Comparison of ENCODE assay signal across 8 cellular contexts in the genomic region with DNA sequence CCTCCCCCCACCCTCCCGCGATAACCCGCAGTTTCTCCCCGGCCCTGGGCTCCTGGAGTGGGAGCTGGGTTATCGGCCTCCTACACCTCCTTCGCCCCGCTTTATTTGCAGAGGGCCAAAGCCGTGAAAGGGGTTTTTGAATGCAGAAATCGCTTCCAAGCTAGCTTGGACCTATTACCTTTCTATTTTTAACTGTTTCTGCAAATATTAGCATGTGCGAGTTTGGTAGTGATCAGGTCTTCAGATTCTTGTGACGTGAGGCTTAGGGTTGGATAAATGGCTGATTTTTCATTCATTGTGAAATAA. TPM values are rescaled to one million over a fixed set of nuclear protein-coding genes. Genes with fewer than 3 reads are reported as not detected.
DNase-seq lines count a peak whose midpoint lies in the region; ATAC-seq lines count a peak whose summit lies in the region.

No MANE protein-coding gene starts in this region.

- H3K9me3 ChIP-seq in iPS-18c (ENCODE audit: control insufficient read depth, insufficient read depth, low read length): peaks cover 8% of the 10 kb centered on the region
- no peaks in the 10 kb centered on the region for H3K9me3 ChIP-seq in stomach smooth muscle (ENCODE audit: control insufficient read depth in 2 of 2, low read length in 2 of 2)

- peak overlapping the region; percentile 96 to 97 for H3K4me3 Mint-ChIP-seq in activated T-cell treated with anti-CD3 and anti-CD28 coated beads, Interleukin-2, amount 50 U/mL, for 72 hours

- DNase-seq in activated T-cell treated with anti-CD3 and anti-CD28 coated beads for 48 hours (ENCODE audit: low read depth) (peak; percentile 23), cerebellar cortex (ENCODE audit: low spot score) (no peak)
- no peak for DNase-seq in activated T-cell treated with anti-CD3 and anti-CD28 coated beads, Interleukin-2, amount 50 U/mL, for 48 hours
- DNase-seq in activated T-cell treated with anti-CD3 and anti-CD28 coated beads, Interleukin-2, amount 50 U/mL, for 72 hours: no peak

- peak overlapping the region; percentile 98 for H3K27ac Mint-ChIP-seq in activated T-cell treated with anti-CD3 and anti-CD28 coated beads, Interleukin-2, amount 50 U/mL, for 72 hours

- no peaks in the 10 kb centered on the region for H3K4me1 ChIP-seq in stomach smooth muscle (ENCODE audit: control insufficient read depth, insufficient read depth, low read length)

- H3K9ac ChIP-seq in stomach smooth muscle (ENCODE audit: low read length in 2 of 2): peak overlapping the region; percentile 76 to 78

- peaks cover 61% of the 10 kb centered on the region for H3K4me1 Mint-ChIP-seq in activated T-cell treated with anti-CD3 and anti-CD28 coated beads, Interleukin-2, amount 50 U/mL, for 72 hours (ENCODE audit: low read depth)

- no peak for ATAC-seq in activated T-cell treated with anti-CD3 and anti-CD28 coated beads, Interleukin-2, amount 50 U/mL, for 72 hours (replicated peaks in 1 of 2)
- ATAC-seq in GM18873 (IDR thresholded peaks at IDR 0.05; ENCODE audit: low FRiP score, unreplicated experiment) (no peak), HG03196 (IDR thresholded peaks at IDR 0.05; ENCODE audit: unreplicated experiment) (no peak)

- H3K9me3 Mint-ChIP-seq in activated T-cell treated with anti-CD3 and anti-CD28 coated beads, Interleukin-2, amount 50 U/mL, for 72 hours: no peaks in the 10 kb centered on the region

- H3K4me3 ChIP-seq in iPS-18c (ENCODE audit: insufficient read depth, low read depth, low read length) (peak overlapping the region; percentile 80), stomach smooth muscle (ENCODE audit: low read length in 2 of 2) (peak overlapping the region; percentile 71 to 88)

- H3K27me3 Mint-ChIP-seq in activated T-cell treated with anti-CD3 and anti-CD28 coated beads, Interleukin-2, amount 50 U/mL, for 72 hours (ENCODE audit: low read depth): peaks cover 6% of the 10 kb centered on the region

- peak overlapping the region; percentile 97 for H3K27ac ChIP-seq in stomach smooth muscle (ENCODE audit: low read length)

- H3K36me3 Mint-ChIP-seq in activated T-cell treated with anti-CD3 and anti-CD28 coated beads, Interleukin-2, amount 50 U/mL, for 72 hours (ENCODE audit: insufficient read depth in 2 of 2): peaks cover 0 to 18% of the 10 kb centered on the region in 2 donors

- no peaks in the 10 kb centered on the region for H3K36me3 ChIP-seq in stomach smooth muscle (ENCODE audit: control insufficient read depth in 2 of 2, insufficient read depth in 2 of 2, low read length in 2 of 2)

- no peaks in the 10 kb centered on the region for H3K27me3 ChIP-seq in stomach smooth muscle (ENCODE audit: control insufficient read depth in 1 of 2, insufficient read depth in 2 of 2, low read length in 2 of 2)

RNA-seq across cellular contexts. Expression of a gene that starts 1.3 kb away (rescaled TPM):
- total RNA-seq in activated T-cell treated with anti-CD3 and anti-CD28 coated beads, Interleukin-2, amount 50 U/mL, for 72 hours: 10 to 100 TPM; 70.1 to 95.1 TPM
